18 cellular contexts compared by ENCODE assay signal in genomic region chr6:74967821-74968220, GRCh38.
"Had no signal": no experiment of that assay in that cellular context is flagged by ENCODE, and none has a peak within 500 bp of the region (broad histone marks: within the 10 kb centered on the region; RNA-seq: fewer than 3 reads in every experiment).

No MANE protein-coding gene starts in this region.

- H3K4me3 Mint-ChIP-seq: activated CD8-positive, alpha-beta T cell treated with anti-CD3 and anti-CD28 coated beads for 36 hours; activated naive CD8-positive, alpha-beta T cell treated with anti-CD3 and anti-CD28 coated beads, Interleukin-2, amount 10 ng/mL, durations not matched to agents 7 days and 5 days; activated T-cell treated with anti-CD3 and anti-CD28 coated beads, Interleukin-2, amount 50 U/mL, for 72 hours; neural progenitor cell had no signal

- H3K9ac ChIP-seq: neural progenitor cell had no signal

- H3K36me3 Mint-ChIP-seq: activated naive CD8-positive, alpha-beta T cell treated with anti-CD3 and anti-CD28 coated beads, Interleukin-2, amount 10 ng/mL, durations not matched to agents 7 days and 5 days; neural progenitor cell had no signal

- H3K9me3 Mint-ChIP-seq: activated naive CD8-positive, alpha-beta T cell treated with anti-CD3 and anti-CD28 coated beads, Interleukin-2, amount 10 ng/mL, durations not matched to agents 7 days and 5 days; activated T-cell treated with anti-CD3 and anti-CD28 coated beads, Interleukin-2, amount 50 U/mL, for 72 hours had no signal

- DNase-seq: activated CD8-positive, alpha-beta memory T cell treated with anti-CD3 and anti-CD28 coated beads, Interleukin-2, amount 50 U/mL, for 4 hours; activated CD8-positive, alpha-beta T cell treated with anti-CD3 and anti-CD28 coated beads for 36 hours; activated gamma-delta T cell treated with Interleukin-2 at 50 U/mL for 16 hours; activated naive CD8-positive, alpha-beta T cell treated with anti-CD3 and anti-CD28 coated beads, Interleukin-2, amount 10 ng/mL, durations not matched to agents 7 days and 5 days; activated T-cell treated with anti-CD3 and anti-CD28 coated beads, Interleukin-2, amount 50 U/mL, for 72 hours; kidney glomerular epithelial cell; lower lobe of right lung; midbrain; ovary; stimulated activated CD4-positive, alpha-beta T cell treated with anti-CD3 and anti-CD28 coated beads, Interleukin-15, amount 100 ng/mL, for 24 hours; stimulated activated CD4-positive, alpha-beta T cell treated with anti-CD3 and anti-CD28 coated beads, Interleukin-4, amount 100 ng/mL, for 4 hours; stomach; T-helper 9 cell; tibial artery had no signal

- H2AFZ ChIP-seq: neural progenitor cell had no signal

- H3K4me1 ChIP-seq: ascending aorta, lower lobe of right lung, neural progenitor cell, tibial artery had no signal

- H3K4me3 ChIP-seq: ascending aorta, cardiac muscle cell, gastroesophageal sphincter, lower lobe of right lung, neural progenitor cell, ovary, stomach, tibial artery had no signal

- H3K27me3 ChIP-seq: ascending aorta, cardiac muscle cell, gastroesophageal sphincter, neural progenitor cell, ovary, stomach, tibial artery had no signal

- H3K9me3 ChIP-seq: ovary had no signal

- H3K27ac ChIP-seq: ascending aorta, cardiac muscle cell, gastroesophageal sphincter, lower lobe of right lung, neural progenitor cell, ovary, stomach, tibial artery had no signal

- H3K4me1 Mint-ChIP-seq: activated naive CD8-positive, alpha-beta T cell treated with anti-CD3 and anti-CD28 coated beads, Interleukin-2, amount 10 ng/mL, durations not matched to agents 7 days and 5 days; neural progenitor cell had no signal

- ATAC-seq: activated CD8-positive, alpha-beta T cell treated with anti-CD3 and anti-CD28 coated beads for 36 hours; activated T-cell treated with anti-CD3 and anti-CD28 coated beads, Interleukin-2, amount 50 U/mL, for 72 hours; gastroesophageal sphincter; lower lobe of right lung had no signal

- H3K27ac Mint-ChIP-seq: activated CD8-positive, alpha-beta T cell treated with anti-CD3 and anti-CD28 coated beads for 36 hours; activated naive CD8-positive, alpha-beta T cell treated with anti-CD3 and anti-CD28 coated beads, Interleukin-2, amount 10 ng/mL, durations not matched to agents 7 days and 5 days; activated T-cell treated with anti-CD3 and anti-CD28 coated beads, Interleukin-2, amount 50 U/mL, for 72 hours; neural progenitor cell had no signal

- H3K27me3 Mint-ChIP-seq: activated CD8-positive, alpha-beta T cell treated with anti-CD3 and anti-CD28 coated beads for 36 hours; activated naive CD8-positive, alpha-beta T cell treated with anti-CD3 and anti-CD28 coated beads, Interleukin-2, amount 10 ng/mL, durations not matched to agents 7 days and 5 days had no signal

- H3K36me3 ChIP-seq: ascending aorta, cardiac muscle cell, gastroesophageal sphincter, lower lobe of right lung, neural progenitor cell, ovary, stomach, tibial artery had no signal

- H3K4me2 ChIP-seq: neural progenitor cell had no signal
